ENCODE assay signal across 8 cellular contexts in genomic region chr1:58584082-58584895, GRCh38. TPM values are rescaled to one million over a fixed set of nuclear protein-coding genes. Genes with fewer than 3 reads are reported as not detected.
DNase-seq lines count a peak whose midpoint lies in the region; ATAC-seq lines count a peak whose summit lies in the region.

No MANE protein-coding gene starts in this region.

- DNase-seq in CD1c-positive myeloid dendritic cell (ENCODE audit: extremely low spot score) (peak; percentile 33), M059J (ENCODE audit: low read depth) (peak; percentile 99), dedifferentiated amniotic fluid mesenchymal stem cell (ENCODE audit: extremely low spot score) (peak; percentile 81), occipital lobe (lab: John Stamatoyannopoulos, UW) (peak; percentile 38), OCI-M2 (lab: John Stamatoyannopoulos, UW; ENCODE audit: unreplicated experiment) (no peak), T-cell (no peak)

- ATAC-seq in GM21723 (IDR thresholded peaks at IDR 0.05; ENCODE audit: unreplicated experiment) (peak; percentile 78), T-cell (replicated peaks in 1 of 4) (no peak), HG03457 (IDR thresholded peaks at IDR 0.05; ENCODE audit: unreplicated experiment) (no peak)

- H3K36me3 Mint-ChIP-seq in T-cell: no peaks in the 10 kb centered on the region

- POLR2A ChIA-PET in T-cell (lab: Charles Lee): no interaction called here

- H3K4me3 Mint-ChIP-seq in T-cell: no peak overlapping the region

- CTCF ChIA-PET in T-cell (lab: Charles Lee): interaction anchor here in 1 of 2 donors (0.6 kb wide), 1 partner anchor 38 kb away, joined by 3 read pairs; the partner anchor contains the start of gene OMA1

- peaks cover 22 to 25% of the 10 kb centered on the region in 2 donors for H3K27me3 Mint-ChIP-seq in T-cell

- H3K9me3 Mint-ChIP-seq in T-cell: no peaks in the 10 kb centered on the region

- H3K27ac Mint-ChIP-seq in T-cell: no peak overlapping the region

- no peaks in the 10 kb centered on the region for H3K4me1 Mint-ChIP-seq in T-cell

RNA-seq across cellular contexts. Expression of gene TACSTD2, which starts 7.2 kb away (rescaled TPM):
- not detected in 2 replicates for total RNA-seq in M059J (2014; rRNA removed; shearing (Covaris generic))
- total RNA-seq in occipital lobe (0.16 TPM), T-cell (under 1 TPM in 3 of 5 donors, not detected in 2; 0.16 to 0.38 (median 0.25) TPM)

RNA-seq across cellular contexts. Expression of gene OMA1, which starts 37.8 kb away (rescaled TPM):
- total RNA-seq in M059J (2014; rRNA removed; shearing (Covaris generic)): 18.9 and 21.4 TPM in 2 replicates
- total RNA-seq in occipital lobe: 36.7 TPM
- total RNA-seq in T-cell: 10 to 100 TPM; 31.3 to 50.4 (median 43.9) TPM

Comparison
In these comparisons a context has a peak if more than half of its experiments do, and no peak if none do; other contexts are left out.
1. DNase-seq: peak in CD1c-positive myeloid dendritic cell (single experiment), M059J (single experiment), dedifferentiated amniotic fluid mesenchymal stem cell (single experiment) and occipital lobe (single experiment); none in OCI-M2 (single experiment) and T-cell (0 of 34).